ENCODE assay signal across 19 cellular contexts in the genomic region with DNA sequence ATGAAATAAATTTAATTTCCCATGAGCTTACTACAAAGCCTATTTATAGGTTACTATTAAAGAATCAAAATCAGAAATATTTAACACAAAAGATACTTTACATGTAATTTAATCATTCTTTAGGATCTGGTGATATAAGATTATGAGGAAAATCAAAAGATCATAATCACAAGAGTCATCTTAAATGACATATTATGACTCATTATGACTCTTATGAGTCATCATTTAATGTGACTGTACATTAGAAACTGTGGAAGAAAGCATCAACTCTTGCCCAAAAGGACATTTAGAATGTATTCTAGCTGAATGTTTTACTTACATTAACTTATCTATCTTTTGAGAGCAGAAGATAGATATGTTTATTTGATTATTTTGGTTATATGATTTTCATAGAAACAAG.
A peak's percentile ranks its signal among the peaks of the same experiment; 100 is the strongest.
DNase-seq lines count a peak whose midpoint lies in the region; ATAC-seq and TF ChIP-seq lines count a peak whose summit lies in the region.
"Had no signal": no experiment of that assay in that cellular context is flagged by ENCODE, and none has a peak within 500 bp of the region (broad histone marks: within the 10 kb centered on the region; RNA-seq: fewer than 3 reads in every experiment).

No MANE protein-coding gene starts in this region.

- H3K4me3 Mint-ChIP-seq in CD8-positive, alpha-beta memory T cell, result no peak overlapping the region

- TF ChIP-seq CTCF in astrocyte of the spinal cord (IDR thresholded peaks at IDR 0.05; ENCODE audit: low read depth, low read length) (no peak), GM10266 (IDR thresholded peaks at IDR 0.05; ENCODE audit: control insufficient read depth, insufficient read depth, low read depth, missing control alignments) (no peak)

- no peaks in the 10 kb centered on the region for H3K9me3 ChIP-seq in CD8-positive, alpha-beta memory T cell (ENCODE audit: low read length)
- H3K9me3 ChIP-seq: BLaER1 treated with 17β-estradiol and CSF1 and Interleukin-3, amounts not matched to agents 10 nM and 100 nM; body of pancreas had no signal

- no peaks in the 10 kb centered on the region for H3K36me3 ChIP-seq in CD8-positive, alpha-beta memory T cell (ENCODE audit: insufficient read depth, low read length)
- H3K36me3 ChIP-seq: BLaER1 treated with 17β-estradiol and CSF1 and Interleukin-3, amounts not matched to agents 10 nM and 100 nM had no signal

- no peak for ATAC-seq in GM21528 (IDR thresholded peaks at IDR 0.05; ENCODE audit: low FRiP score, unreplicated experiment)
- ATAC-seq: body of pancreas, Panc1 had no signal

- no peaks in the 10 kb centered on the region for H3K4me1 ChIP-seq in CD8-positive, alpha-beta memory T cell (ENCODE audit: insufficient read depth, low read length)
- H3K4me1 ChIP-seq: BLaER1 treated with 17β-estradiol and CSF1 and Interleukin-3, amounts not matched to agents 10 nM and 100 nM; body of pancreas had no signal

- H3K27ac ChIP-seq in CD8-positive, alpha-beta memory T cell (ENCODE audit: low read depth, low read length), result no peak overlapping the region
- H3K27ac ChIP-seq: BLaER1 treated with 17β-estradiol and CSF1 and Interleukin-3, amounts not matched to agents 10 nM and 100 nM; body of pancreas; dorsolateral prefrontal cortex; skin epidermis had no signal

- no peaks in the 10 kb centered on the region for H3K9me3 Mint-ChIP-seq in CD8-positive, alpha-beta memory T cell

- no peaks in the 10 kb centered on the region for H3K36me3 Mint-ChIP-seq in CD8-positive, alpha-beta memory T cell

- no peaks in the 10 kb centered on the region for H3K27me3 ChIP-seq in CD8-positive, alpha-beta memory T cell (ENCODE audit: insufficient read depth, low read length, poor library complexity, severe bottlenecking)
- H3K27me3 ChIP-seq: BLaER1 treated with 17β-estradiol and CSF1 and Interleukin-3, amounts not matched to agents 10 nM and 100 nM; body of pancreas; dorsolateral prefrontal cortex had no signal

- in situ Hi-C loops in astrocyte of the spinal cord (cut with HindIII; ENCODE audit: low sequenced_read_pairs), result no loop called here

- CTCF ChIA-PET in CD8-positive, alpha-beta memory T cell (lab: Charles Lee), result no interaction called here

- H3K4me3 ChIP-seq in astrocyte of the spinal cord (ENCODE audit: low read depth, low read length), result no peak overlapping the region
- H3K4me3 ChIP-seq in CD8-positive, alpha-beta memory T cell (ENCODE audit: low read length), result no peak overlapping the region
- H3K4me3 ChIP-seq: BLaER1 treated with 17β-estradiol and CSF1 and Interleukin-3, amounts not matched to agents 10 nM and 100 nM; body of pancreas; dorsolateral prefrontal cortex; skin epidermis had no signal

- H3K27me3 Mint-ChIP-seq in CD8-positive, alpha-beta memory T cell, result peaks cover 15 to 39% of the 10 kb centered on the region in 2 donors

- DNase-seq in COLO829 (ENCODE audit: low spot score) (peak; percentile 42), HT-29 (ENCODE audit: low spot score) (peak; percentile 10), astrocyte of the spinal cord (ENCODE audit: low read depth, low spot score) (peak; percentile 51), kidney tubule cell (ENCODE audit: low spot score) (peak; percentile 34), GF-D8 (lab: John Stamatoyannopoulos, UW) (no peak), GM10266 (ENCODE audit: extremely low spot score) (no peak)
- DNase-seq in CD8-positive, alpha-beta memory T cell, result no peak
- DNase-seq: activated gamma-delta T cell; body of pancreas; DMS153; dorsolateral prefrontal cortex; Karpas-422; NCI-H1694; NCI-H524 treated with DMSO at 0.1 percent for 48 hours; stimulated activated naive CD4-positive, alpha-beta T cell treated with Interleukin-2 at 50 U/mL for 16 hours had no signal

- POLR2A ChIA-PET in CD8-positive, alpha-beta memory T cell (lab: Charles Lee), result no interaction called here

- no peak overlapping the region for H3K27ac Mint-ChIP-seq in CD8-positive, alpha-beta memory T cell

- H3K4me1 Mint-ChIP-seq in CD8-positive, alpha-beta memory T cell, result no peaks in the 10 kb centered on the region

Comparison
In these comparisons a context has a peak if more than half of its experiments do, and no peak if none do; other contexts are left out.
1. DNase-seq: peak in COLO829 (single experiment), HT-29 (single experiment), astrocyte of the spinal cord (single experiment) and kidney tubule cell (single experiment); none in GF-D8 (single experiment), CD8-positive, alpha-beta memory T cell (0 of 5) and GM10266 (single experiment).